Comparison of ENCODE assay signal across 14 cellular contexts in the genomic region with DNA sequence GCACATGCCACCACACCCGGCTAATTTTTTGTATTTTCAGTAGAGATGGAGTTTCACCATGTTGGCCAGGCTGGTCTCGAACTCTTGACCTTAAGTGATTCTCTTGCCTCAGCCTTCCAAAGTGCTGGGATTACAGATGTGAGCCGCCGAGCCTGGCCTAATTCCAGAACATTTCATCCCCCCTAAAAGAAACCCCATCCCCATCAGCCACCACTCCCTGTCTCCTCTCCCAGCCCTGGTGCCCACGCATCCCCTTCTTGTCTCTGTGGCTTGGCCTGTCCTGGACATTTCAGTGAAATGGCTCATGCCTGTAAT. TPM values are rescaled to one million over a fixed set of nuclear protein-coding genes. Genes with fewer than 3 reads are reported as not detected.
DNase-seq lines count a peak whose midpoint lies in the region; ATAC-seq, FAIRE-seq and TF ChIP-seq lines count a peak whose summit lies in the region.
"Not testable (repeated sequence)": the region's sequence is repeated elsewhere in the genome, so short reads cannot be mapped to it uniquely, and the experiment has no call there.
"Had no signal": no experiment of that assay in that cellular context is flagged by ENCODE, and none has a peak within 500 bp of the region (broad histone marks: within the 10 kb centered on the region; RNA-seq: fewer than 3 reads in every experiment).

No MANE protein-coding gene starts in this region.

- peak; percentile 54 for DNase-seq in GM23248
- not testable (repeated sequence) for DNase-seq in body of pancreas; endothelial cell of umbilical vein (ENCODE audit: low read depth, low spot score); lower lobe of right lung; thoracic aorta (ENCODE audit: low spot score)
- peak in 1 of 2 donors; percentile 47 for DNase-seq in gastrocnemius medialis

- WGBS in GM23248 (ENCODE audit: low coverage in 1 of 2, low lambda C conversion rate in 2 of 2, missing lambda C conversion rate in 2 of 2), 2 experiments = 38 to 47% methylated on average over 5 of the region's 5 CpGs
- WGBS in body of pancreas, 2 donors = 77 to 83% methylated on average over 5 of the region's 5 CpGs
- 29 to 49% methylated on average over 4 of the region's 5 CpGs for WGBS in gastroesophageal sphincter (ENCODE audit: low coverage in 1 of 2), 2 donors

- POLR2A ChIA-PET in endothelial cell of umbilical vein (lab: Charles Lee) = not testable (repeated sequence)

- not testable (repeated sequence) for TF ChIP-seq CTCF in body of pancreas (IDR thresholded peaks at IDR 0.05); endothelial cell of umbilical vein (IDR thresholded peaks at IDR 0.05; ENCODE audit: extremely low read depth in 1 of 2, insufficient read depth in 1 of 2, low read depth in 1 of 2, low read length in 2 of 2); gastroesophageal sphincter (IDR thresholded peaks at IDR 0.05); lower lobe of right lung (IDR thresholded peaks at IDR 0.05); gastrocnemius medialis (IDR thresholded peaks at IDR 0.05 in 4 of 5, conservative IDR thresholded peaks at IDR 0.05 in 1 of 5); thoracic aorta (IDR thresholded peaks at IDR 0.05)

- H2AFZ ChIP-seq in GM23248; endothelial cell of umbilical vein (ENCODE audit: low read depth, low read length): not testable (repeated sequence)

- not testable (repeated sequence) for H3K9me1 ChIP-seq in endothelial cell of umbilical vein (replicated peaks; ENCODE audit: control insufficient read depth, extremely low read depth, insufficient read depth, low read length)

- H3K27me3 ChIP-seq in GM23248 (replicated peaks; ENCODE audit: insufficient read depth); body of pancreas; endothelial cell of umbilical vein (ENCODE audit: control insufficient read depth in 2 of 2, insufficient read depth in 2 of 2, low read length in 2 of 2); gastroesophageal sphincter; lower lobe of right lung (ENCODE audit: low read depth); gastrocnemius medialis; thoracic aorta (replicated peaks; ENCODE audit: insufficient read depth): not testable (repeated sequence)

- H3K27ac ChIP-seq in GM23248 (peak overlapping the region; percentile 86), body of pancreas (peak overlapping the region in 3 of 4 donors; percentile 24 to 64 (median 58)), gastroesophageal sphincter (peak overlapping the region; percentile 72 to 95 (median 92)), lower lobe of right lung (peak overlapping the region; percentile 67), gastrocnemius medialis (peak overlapping the region; percentile 85 to 98 (median 95)), thoracic aorta (peak overlapping the region; percentile 78 to 88)
- H3K27ac ChIP-seq in endothelial cell of umbilical vein (ENCODE audit: insufficient read depth, low read depth, low read length) = not testable (repeated sequence)

- H3K4me3 ChIP-seq in GM23248; body of pancreas; endothelial cell of umbilical vein (replicated peaks in 1 of 3; ENCODE audit: insufficient read depth in 1 of 3, low read depth in 1 of 3, low read length in 3 of 3); gastroesophageal sphincter; lower lobe of right lung; thoracic aorta: not testable (repeated sequence)
- peak overlapping the region in 1 of 4 donors; percentile 1 for H3K4me3 ChIP-seq in gastrocnemius medialis

- in situ Hi-C loops in GM23248 (cut with MboI) = not testable (repeated sequence)
- in situ Hi-C loops in gastrocnemius medialis (cut with MboI; ENCODE audit: low sequenced_read_pairs in 4 of 4) = loop anchor here in 1 of 4 donors (5.0 kb wide), 1 partner anchor 88 kb away; no protein-coding TSS in a partner anchor

- peaks cover 27% of the 10 kb centered on the region for H3K4me1 ChIP-seq in GM23248 (ENCODE audit: insufficient read depth)
- H3K4me1 ChIP-seq in body of pancreas = peaks cover 23% of the 10 kb centered on the region
- H3K4me1 ChIP-seq in endothelial cell of umbilical vein (ENCODE audit: control insufficient read depth, extremely low read depth, insufficient read depth, low read length) = peaks cover 27% of the 10 kb centered on the region
- peaks cover 5 to 99% (median 51%) of the 10 kb centered on the region in 3 donors for H3K4me1 ChIP-seq in gastroesophageal sphincter
- H3K4me1 ChIP-seq in lower lobe of right lung = peaks cover 46% of the 10 kb centered on the region
- peaks cover 46 to 53% of the 10 kb centered on the region in 2 donors for H3K4me1 ChIP-seq in gastrocnemius medialis
- H3K4me1 ChIP-seq in thoracic aorta (ENCODE audit: control insufficient read depth in 1 of 2, low read depth in 2 of 2) = peaks cover 31 to 70% of the 10 kb centered on the region in 2 donors

- FAIRE-seq in endothelial cell of umbilical vein (lab: Jason Lieb, UNC) = peak; percentile 64

- H3K9me3 ChIP-seq in GM23248 (ENCODE audit: low read depth); body of pancreas; endothelial cell of umbilical vein (replicated peaks; ENCODE audit: control insufficient read depth, insufficient read depth, low read length); gastroesophageal sphincter; lower lobe of right lung; gastrocnemius medialis; thoracic aorta: not testable (repeated sequence)

- not testable (repeated sequence) for TF ChIP-seq EP300 in gastroesophageal sphincter (IDR thresholded peaks at IDR 0.05)

- dilution Hi-C loops in endothelial cell of umbilical vein (cut with MboI; ENCODE audit: extremely low pct_ligation_motif_present, low sequenced_read_pairs) = not testable (repeated sequence)

- H3K4me2 ChIP-seq in GM23248 (ENCODE audit: unreplicated experiment) = peak overlapping the region; percentile 22
- H3K4me2 ChIP-seq in endothelial cell of umbilical vein (ENCODE audit: insufficient read depth, low read length) = not testable (repeated sequence)

- CTCF ChIA-PET in endothelial cell of umbilical vein (lab: Charles Lee) = interaction anchor here (1.3 to 3.0 kb wide), 12 partner anchors 18 to 125 kb away, joined by 5 to 34 read pairs (median 12); no protein-coding TSS in a partner anchor

- BruUV-seq in endothelial cell of umbilical vein (replicated peaks; lab: Mats Ljungman, UMichigan) = not testable (repeated sequence)

- ATAC-seq in body of pancreas; gastroesophageal sphincter; lower lobe of right lung; gastrocnemius medialis; thoracic aorta (ENCODE audit: insufficient number of reproducible peaks, low FRiP score, low read depth): not testable (repeated sequence)

- H3K9me2 ChIP-seq in GM23248 (ENCODE audit: insufficient read depth) = not testable (repeated sequence)

- peaks cover 74% of the 10 kb centered on the region for H3K79me2 ChIP-seq in GM23248 (ENCODE audit: insufficient read depth)
- H3K79me2 ChIP-seq in endothelial cell of umbilical vein (ENCODE audit: control insufficient read depth, insufficient read depth, low read length) = peaks cover 13% of the 10 kb centered on the region

- not testable (repeated sequence) for TF ChIP-seq POLR2A in body of pancreas (IDR thresholded peaks at IDR 0.05); endothelial cell of umbilical vein (IDR thresholded peaks at IDR 0.05; ENCODE audit: low read depth, low read length); gastroesophageal sphincter (IDR thresholded peaks at IDR 0.05); gastrocnemius medialis (IDR thresholded peaks at IDR 0.05)

- intact Hi-C loops in body of pancreas (cut with DNase I) = loop anchor here (5.0 kb wide), 2 partner anchors 37 to 98 kb away; no protein-coding TSS in a partner anchor
- intact Hi-C loops in endothelial cell of umbilical vein (cut with micrococcal nuclease); lower lobe of right lung (cut with DNase I); gastrocnemius medialis (cut with DNase I; ENCODE audit: low total_unique reads): not testable (repeated sequence)

- not testable (repeated sequence) for H4K20me1 ChIP-seq in GM23248 (ENCODE audit: insufficient read depth); endothelial cell of umbilical vein (replicated peaks; ENCODE audit: control insufficient read depth, extremely low read depth, insufficient read depth, low read length)

- peaks cover 27% of the 10 kb centered on the region for H3F3A ChIP-seq in GM23248 (ENCODE audit: insufficient read depth)

- H3K36me3 ChIP-seq in GM23248 (ENCODE audit: low read depth) (peaks cover 13% of the 10 kb centered on the region), body of pancreas (replicated peaks in 1 of 2; ENCODE audit: insufficient read depth in 1 of 2, low read depth in 2 of 2) (peaks cover 0 to 17% of the 10 kb centered on the region in 2 donors), gastroesophageal sphincter (peaks cover 0 to 51% of the 10 kb centered on the region in 2 donors), lower lobe of right lung (peaks cover 43% of the 10 kb centered on the region), gastrocnemius medialis (peaks cover 0 to 29% of the 10 kb centered on the region in 2 donors), thoracic aorta (peaks cover 20% of the 10 kb centered on the region)
- H3K36me3 ChIP-seq in endothelial cell of umbilical vein (ENCODE audit: control insufficient read depth in 2 of 2, extremely low read depth in 1 of 2, insufficient read depth in 2 of 2, low read length in 2 of 2) = not testable (repeated sequence)

- H3K9ac ChIP-seq in GM23248 = peak overlapping the region; percentile 61
- H3K9ac ChIP-seq in endothelial cell of umbilical vein (replicated peaks; ENCODE audit: extremely low read depth, insufficient read depth, low read length) = not testable (repeated sequence)

RNA-seq across cellular contexts. Expression of gene SMIM24, which starts 50.0 kb away (rescaled TPM):
- not detected in 2 replicates for total RNA-seq in GM23248 (2014; rRNA removed; shearing (Covaris generic))
- polyA plus RNA-seq in GM23248 (2016; fragmentation: Nextera tagmentation; extraction: Ambion mirVana) (not detected in 2 replicates), endothelial cell of umbilical vein (not detected in 2 replicates)
- total RNA-seq in body of pancreas (10 to 100 TPM in 1 of 2 donors, 1 to 10 TPM in 1; 7.6 to 11.4 TPM), endothelial cell of umbilical vein (not detected in 2 replicates), gastroesophageal sphincter (not detected), lower lobe of right lung (not detected), gastrocnemius medialis (not detected), thoracic aorta (not detected)
- not detected in 2 replicates for polyA plus RNA-seq in endothelial cell of umbilical vein (2011; cell fraction: cytosol; rRNA removed)
- polyA plus RNA-seq in endothelial cell of umbilical vein (2011; cell fraction: nucleus; rRNA removed) = 0.21 TPM in 1 of 2 replicates, not detected in the other
- polyA plus RNA-seq in endothelial cell of umbilical vein (2012) = not detected in 2 replicates
- polyA minus RNA-seq in endothelial cell of umbilical vein = 1.2 TPM in 1 of 2 replicates, not detected in the other
- polyA minus RNA-seq in endothelial cell of umbilical vein (2011; cell fraction: cytosol; rRNA and poly(A)+ RNA removed) = not detected
- not detected in 2 replicates for polyA minus RNA-seq in endothelial cell of umbilical vein (2011; cell fraction: nucleus; rRNA and poly(A)+ RNA removed)
- total RNA-seq: dermis blood vessel endothelial cell, HT1080 had no signal

RNA-seq across cellular contexts. Expression of gene SMIM44, which starts 52.9 kb away (rescaled TPM):
- total RNA-seq in GM23248 (2014; rRNA removed; shearing (Covaris generic)) = not detected in 2 replicates
- polyA plus RNA-seq in GM23248 (2016; fragmentation: Nextera tagmentation; extraction: Ambion mirVana) (not detected in 2 replicates), endothelial cell of umbilical vein (not detected in 2 replicates)
- total RNA-seq in body of pancreas (not detected), endothelial cell of umbilical vein (not detected in 2 replicates), gastroesophageal sphincter (not detected), lower lobe of right lung (not detected), gastrocnemius medialis (not detected), thoracic aorta (not detected)
- polyA plus RNA-seq in endothelial cell of umbilical vein (2011; cell fraction: cytosol; rRNA removed) = not detected in 2 replicates
- polyA plus RNA-seq in endothelial cell of umbilical vein (2011; cell fraction: nucleus; rRNA removed) = not detected in 2 replicates
- not detected in 2 replicates for polyA plus RNA-seq in endothelial cell of umbilical vein (2012)
- polyA minus RNA-seq in endothelial cell of umbilical vein = not detected in 2 replicates
- not detected for polyA minus RNA-seq in endothelial cell of umbilical vein (2011; cell fraction: cytosol; rRNA and poly(A)+ RNA removed)
- polyA minus RNA-seq in endothelial cell of umbilical vein (2011; cell fraction: nucleus; rRNA and poly(A)+ RNA removed) = not detected in 2 replicates
- total RNA-seq: activated CD8-positive, alpha-beta memory T cell treated with anti-CD3 and anti-CD28 coated beads, Interleukin-2, amount 10 ng/mL, durations not matched to agents 7 days and 5 days; Caco-2; dermis blood vessel endothelial cell; HT1080; natural killer cell treated with Interleukin-12 subunit alpha and Interleukin-12 subunit beta and Interleukin-15 and Interleukin-18, amount 100 ng/mL, for 72 hours had no signal
- polyA plus RNA-seq: AG04450, ovary had no signal
